In genomic region chr3:98776114-98776513, GRCh38 we compare ENCODE assay signal across 18 cellular contexts. TPM values are rescaled to one million over a fixed set of nuclear protein-coding genes. Genes with fewer than 3 reads are reported as not detected.
DNase-seq lines count a peak whose midpoint lies in the region; ATAC-seq and TF ChIP-seq lines count a peak whose summit lies in the region.
"Had no signal": no experiment of that assay in that cellular context is flagged by ENCODE, and none has a peak within 500 bp of the region (broad histone marks: within the 10 kb centered on the region; RNA-seq: fewer than 3 reads in every experiment).

No MANE protein-coding gene starts in this region.

- H3K9me3 ChIP-seq in Caco-2 (no peaks in the 10 kb centered on the region), ascending aorta (no peaks in the 10 kb centered on the region)
- H3K9me3 ChIP-seq in naive thymus-derived CD4-positive, alpha-beta T cell (ENCODE audit: control insufficient read depth in 2 of 3, low read length in 3 of 3), result no peaks in the 10 kb centered on the region
- H3K9me3 ChIP-seq: Peyer's patch, SJSA1 had no signal

- intact Hi-C loops in Caco-2 (cut with micrococcal nuclease; ENCODE audit: unreplicated experiment) (loop anchor here (2.0 kb wide), 1 partner anchor 43 kb away; no protein-coding TSS in a partner anchor), ascending aorta (cut with DNase I) (loop anchor here (2.0 to 5.0 kb wide), 2 partner anchors 43 to 89 kb away; no protein-coding TSS in a partner anchor)
- intact Hi-C loops in naive thymus-derived CD4-positive, alpha-beta T cell (cut with micrococcal nuclease), result no loop called here

- no peak overlapping the region for H3K4me3 Mint-ChIP-seq in Caco-2 (ENCODE audit: unreplicated experiment)
- H3K4me3 Mint-ChIP-seq in naive thymus-derived CD4-positive, alpha-beta T cell, result no peak overlapping the region

- peak overlapping the region; percentile 71 for H3K27ac Mint-ChIP-seq in Caco-2 (ENCODE audit: unreplicated experiment)
- no peak overlapping the region for H3K27ac Mint-ChIP-seq in naive thymus-derived CD4-positive, alpha-beta T cell

- H3K36me3 Mint-ChIP-seq in Caco-2 (ENCODE audit: insufficient read depth, unreplicated experiment), result peaks cover 71% of the 10 kb centered on the region
- peaks cover 0 to 3% (median 0%) of the 10 kb centered on the region in 5 donors for H3K36me3 Mint-ChIP-seq in naive thymus-derived CD4-positive, alpha-beta T cell

- ATAC-seq in HG02852 (IDR thresholded peaks at IDR 0.05; ENCODE audit: unreplicated experiment) (peak; percentile 19), HG03354 (IDR thresholded peaks at IDR 0.05; ENCODE audit: poor library complexity, severe bottlenecking, unreplicated experiment) (no peak), GM21360 (IDR thresholded peaks at IDR 0.05; ENCODE audit: unreplicated experiment) (no peak)
- ATAC-seq in naive thymus-derived CD4-positive, alpha-beta T cell, result peak; percentile 25

- no peak overlapping the region for H3K4me3 ChIP-seq in Caco-2 (ENCODE audit: low read depth, low read length)
- no peak overlapping the region for H3K4me3 ChIP-seq in ascending aorta
- no peak overlapping the region for H3K4me3 ChIP-seq in naive thymus-derived CD4-positive, alpha-beta T cell (ENCODE audit: low read length)
- H3K4me3 ChIP-seq: BLaER1 treated with 17β-estradiol and CSF1 and Interleukin-3, amounts not matched to agents 10 nM and 100 nM; Peyer's patch; SJSA1 had no signal

- POLR2A ChIA-PET in Caco-2 (lab: Charles Lee), result no interaction called here
- POLR2A ChIA-PET in naive thymus-derived CD4-positive, alpha-beta T cell (lab: Charles Lee), result no interaction called here

- BruUV-seq in Caco-2 (replicated peaks; lab: Mats Ljungman, UMichigan), result no TSS peak

- H3K9me3 Mint-ChIP-seq in Caco-2 (ENCODE audit: unreplicated experiment), result no peaks in the 10 kb centered on the region
- peaks cover 0 to 3% (median 0%) of the 10 kb centered on the region in 11 donors for H3K9me3 Mint-ChIP-seq in naive thymus-derived CD4-positive, alpha-beta T cell

- H3K27ac ChIP-seq in ascending aorta, result peak overlapping the region; percentile 76 to 77
- no peak overlapping the region for H3K27ac ChIP-seq in naive thymus-derived CD4-positive, alpha-beta T cell (ENCODE audit: low read depth, low read length)
- H3K27ac ChIP-seq: Peyer's patch, SJSA1 had no signal

- DNase-seq in Caco-2, result no peak
- DNase-seq in ascending aorta (ENCODE audit: low spot score in 2 of 2), result no peak
- no peak for DNase-seq in naive thymus-derived CD4-positive, alpha-beta T cell
- DNase-seq in iPS-NIHi11 (ENCODE audit: low spot score), result no peak
- DNase-seq: DMS79 treated with DMSO at 0.1 percent for 48 hours, H7, KBM-7, NCI-H1048, NCI-H1436 treated with DMSO at 0.1 percent for 48 hours, NCI-H2029, NCI-H2171, NCI-H526 treated with DMSO at 0.1 percent for 48 hours, Peyer's patch had no signal

- H3K27me3 Mint-ChIP-seq in Caco-2 (ENCODE audit: insufficient read depth, unreplicated experiment), result no peaks in the 10 kb centered on the region
- H3K27me3 Mint-ChIP-seq in naive thymus-derived CD4-positive, alpha-beta T cell, result peaks cover 18 to 65% (median 34%) of the 10 kb centered on the region in 5 donors

- no peak for TF ChIP-seq CTCF in Caco-2 (IDR thresholded peaks at IDR 0.05; ENCODE audit: insufficient read depth in 1 of 2, low read depth in 1 of 2, low read length in 1 of 2, severe bottlenecking in 1 of 2, unreplicated experiment in 1 of 2)
- no peak for TF ChIP-seq CTCF in ascending aorta (IDR thresholded peaks at IDR 0.05)

- H3K4me1 Mint-ChIP-seq in Caco-2 (ENCODE audit: low read depth, unreplicated experiment), result peaks cover 56% of the 10 kb centered on the region
- H3K4me1 Mint-ChIP-seq in naive thymus-derived CD4-positive, alpha-beta T cell, result peaks cover 0 to 8% (median 0%) of the 10 kb centered on the region in 7 donors

- H3K27me3 ChIP-seq in Caco-2 (replicated peaks; ENCODE audit: control insufficient read depth, insufficient read depth, low read length) (no peaks in the 10 kb centered on the region), ascending aorta (no peaks in the 10 kb centered on the region)
- H3K27me3 ChIP-seq in naive thymus-derived CD4-positive, alpha-beta T cell (ENCODE audit: control insufficient read depth in 2 of 2, insufficient read depth in 2 of 2, low read length in 2 of 2), result peaks cover 0 to 6% of the 10 kb centered on the region in 2 donors
- H3K27me3 ChIP-seq: BLaER1 treated with 17β-estradiol and CSF1 and Interleukin-3, amounts not matched to agents 10 nM and 100 nM; Peyer's patch had no signal

- H3K4me1 ChIP-seq in Caco-2, result peaks cover 78% of the 10 kb centered on the region
- H3K4me1 ChIP-seq in ascending aorta, result peaks cover 13 to 33% of the 10 kb centered on the region in 2 donors
- H3K4me1 ChIP-seq in naive thymus-derived CD4-positive, alpha-beta T cell (ENCODE audit: control insufficient read depth in 2 of 2, insufficient read depth in 2 of 2, low read length in 2 of 2), result no peaks in the 10 kb centered on the region
- H3K4me1 ChIP-seq: Peyer's patch, SJSA1 had no signal

- CTCF ChIA-PET in Caco-2 (lab: Charles Lee), result no interaction called here
- CTCF ChIA-PET in naive thymus-derived CD4-positive, alpha-beta T cell (lab: Charles Lee), result no interaction called here

- H3K36me3 ChIP-seq in Caco-2 (ENCODE audit: control insufficient read depth, insufficient read depth, low read length) (0 out of 2 replicates have a peak, but pooled peaks cover 1% of the 10 kb centered on the region), ascending aorta (no peaks in the 10 kb centered on the region)
- no peaks in the 10 kb centered on the region for H3K36me3 ChIP-seq in naive thymus-derived CD4-positive, alpha-beta T cell (ENCODE audit: control insufficient read depth in 2 of 3, insufficient read depth in 3 of 3, low read length in 3 of 3)
- H3K36me3 ChIP-seq: Peyer's patch, SJSA1 had no signal

RNA-seq across cellular contexts. Expression of gene ST3GAL6, which starts 13.0 kb away (rescaled TPM):
- 59.7 and 67.2 TPM in 2 replicates for total RNA-seq in Caco-2 (2022)
- 2.7 TPM for total RNA-seq in ascending aorta
- 10 to 100 TPM in 1 of 5 experiments, 1 to 10 TPM in 1, under 1 TPM in 2, not detected in 1; 0.62 to 13.5 (median 1.2) TPM for total RNA-seq in naive thymus-derived CD4-positive, alpha-beta T cell
- polyA plus RNA-seq in naive thymus-derived CD4-positive, alpha-beta T cell, result under 1 TPM in 1 of 2 donors, not detected in 1; 0.47 TPM
- total RNA-seq: SJSA1 had no signal

Comparison
In these comparisons a context has a peak if more than half of its experiments do, and no peak if none do; other contexts are left out.
1. ATAC-seq: peak in HG02852 (single experiment) and naive thymus-derived CD4-positive, alpha-beta T cell (single experiment); none in HG03354 (single experiment) and GM21360 (single experiment).
2. intact Hi-C loops: an anchor here in Caco-2 (2.0 kb wide) and ascending aorta (2.0 to 5.0 kb wide); none called in naive thymus-derived CD4-positive, alpha-beta T cell.